Comparison of ENCODE assay signal across 9 cellular contexts in genomic region chr6:4664117-4664626, GRCh38.
DNase-seq lines count a peak whose midpoint lies in the region; ATAC-seq and TF ChIP-seq lines count a peak whose summit lies in the region.
"Had no signal": no experiment of that assay in that cellular context is flagged by ENCODE, and none has a peak within 500 bp of the region (broad histone marks: within the 10 kb centered on the region; RNA-seq: fewer than 3 reads in every experiment).

No MANE protein-coding gene starts in this region.

- H3K4me3 ChIP-seq in brain microvascular endothelial cell (ENCODE audit: low read depth, low read length) (no peak overlapping the region), hepatocyte (no peak overlapping the region), skeletal muscle cell (ENCODE audit: low read depth, low read length) (no peak overlapping the region)

- 85% methylated on average over 7 of the region's 7 CpGs for WGBS in hepatocyte (ENCODE audit: low lambda C conversion rate, missing lambda C conversion rate)

- H3K36me3 ChIP-seq in brain microvascular endothelial cell (replicated peaks): no peaks in the 10 kb centered on the region
- no peaks in the 10 kb centered on the region for H3K36me3 ChIP-seq in hepatocyte (replicated peaks; ENCODE audit: insufficient read depth, low read depth)

- no peak overlapping the region for H2AFZ ChIP-seq in hepatocyte

- H3K9me3 ChIP-seq in hepatocyte (ENCODE audit: low read depth): no peaks in the 10 kb centered on the region

- in situ Hi-C loops in brain microvascular endothelial cell (cut with HindIII; ENCODE audit: low pct_ligation_motif_present, low sequenced_read_pairs): no loop called here

- TF ChIP-seq CTCF in brain microvascular endothelial cell (IDR thresholded peaks at IDR 0.05; ENCODE audit: low read depth, low read length, missing control alignments) (no peak), hepatocyte (IDR thresholded peaks at IDR 0.05; ENCODE audit: poor library complexity) (no peak)

- H3K79me2 ChIP-seq in hepatocyte: no peaks in the 10 kb centered on the region

- H4K20me1 ChIP-seq in hepatocyte (ENCODE audit: insufficient read depth, poor library complexity, severe bottlenecking): no peaks in the 10 kb centered on the region

- peak overlapping the region; percentile 36 for H3K27ac ChIP-seq in brain microvascular endothelial cell
- no peak overlapping the region for H3K27ac ChIP-seq in hepatocyte

- no peaks in the 10 kb centered on the region for H3K27me3 ChIP-seq in brain microvascular endothelial cell (replicated peaks)
- no peaks in the 10 kb centered on the region for H3K27me3 ChIP-seq in hepatocyte

- H3K4me1 ChIP-seq in hepatocyte (ENCODE audit: insufficient read depth): no peaks in the 10 kb centered on the region

- peak; percentile 82 for DNase-seq in EL
- DNase-seq in brain microvascular endothelial cell: peak; percentile 83
- DNase-seq in hepatocyte (ENCODE audit: low spot score): peak; percentile 15
- DNase-seq in skeletal muscle cell (ENCODE audit: low read depth): peak; percentile 78
- DNase-seq in NCI-H1694 (lab: John Stamatoyannopoulos, UW): no peak
- no peak for DNase-seq in germinal center (ENCODE audit: low spot score)
- DNase-seq: activated gamma-delta T cell had no signal

- ATAC-seq in HG03439 (IDR thresholded peaks at IDR 0.05; ENCODE audit: unreplicated experiment): no peak
- ATAC-seq in HG02970 (IDR thresholded peaks at IDR 0.05; ENCODE audit: low FRiP score, unreplicated experiment): no peak

- no peak overlapping the region for H3K4me2 ChIP-seq in hepatocyte

- H3K9me2 ChIP-seq in hepatocyte (replicated peaks; ENCODE audit: insufficient read depth): no peaks in the 10 kb centered on the region

Comparison
In these comparisons a context has a peak if more than half of its experiments do, and no peak if none do; other contexts are left out.
1. DNase-seq: peak in EL (single experiment), brain microvascular endothelial cell (single experiment), hepatocyte (single experiment) and skeletal muscle cell (single experiment); none in NCI-H1694 (single experiment) and germinal center (single experiment).